2 cellular contexts compared by ENCODE assay signal in genomic region chr13:103965506-103966243, GRCh38.
TF ChIP-seq lines count a peak whose summit lies in the region.

No MANE protein-coding gene starts in this region.

TF ChIP-seq in GM23338, 12 proteins besides CTCF, POLR2A, EP300 and RAD21 (continued from another document):
- TF ChIP-seq REST (IDR thresholded peaks at IDR 0.05; ENCODE audit: unreplicated experiment) = no peak
- no peak for TF ChIP-seq ZNF462 (CRISPR knock-in tag; IDR thresholded peaks at IDR 0.05)
- no peak for TF ChIP-seq EZH2 (IDR thresholded peaks at IDR 0.05; ENCODE audit: low read depth, unreplicated experiment)
- no peak for TF ChIP-seq ZNF114 (CRISPR knock-in tag; IDR thresholded peaks at IDR 0.05)
TF ChIP-seq in GM23338: peak in this region for 0.

TF ChIP-seq in WTC11, 78 proteins besides CTCF, POLR2A, EP300 and RAD21 (continued from another document):
- TF ChIP-seq ZSCAN18 (CRISPR knock-in tag; IDR thresholded peaks at IDR 0.05) = no peak
- TF ChIP-seq IRF1 (CRISPR knock-in tag; IDR thresholded peaks at IDR 0.05) = no peak
- TF ChIP-seq ZMAT4 (CRISPR knock-in tag; IDR thresholded peaks at IDR 0.05) = no peak
- no peak for TF ChIP-seq CREB1 (CRISPR knock-in tag; IDR thresholded peaks at IDR 0.05)
- no peak for TF ChIP-seq FOXJ3 (CRISPR knock-in tag; IDR thresholded peaks at IDR 0.05; ENCODE audit: borderline replicate concordance)
- TF ChIP-seq ZNF423 (CRISPR knock-in tag; IDR thresholded peaks at IDR 0.05) = no peak
- TF ChIP-seq ATF1 (CRISPR knock-in tag; IDR thresholded peaks at IDR 0.05) = no peak
- TF ChIP-seq OVOL2 (CRISPR knock-in tag; IDR thresholded peaks at IDR 0.05; ENCODE audit: borderline replicate concordance) = no peak
- no peak for TF ChIP-seq TP53 (CRISPR knock-in tag; IDR thresholded peaks at IDR 0.05)
- no peak for TF ChIP-seq ELF4 (CRISPR knock-in tag; IDR thresholded peaks at IDR 0.05; ENCODE audit: low read depth)
- TF ChIP-seq JUN (CRISPR knock-in tag; IDR thresholded peaks at IDR 0.05) = no peak
- TF ChIP-seq ZNF396 (CRISPR knock-in tag; IDR thresholded peaks at IDR 0.05; ENCODE audit: borderline replicate concordance) = no peak
